In genomic region chr16:87930456-87930855, GRCh38 we compare ENCODE assay signal across 12 cellular contexts. TPM values are rescaled to one million over a fixed set of nuclear protein-coding genes. Genes with fewer than 3 reads are reported as not detected.
DNase-seq lines count a peak whose midpoint lies in the region; ATAC-seq and TF ChIP-seq lines count a peak whose summit lies in the region.
"Had no signal": no experiment of that assay in that cellular context is flagged by ENCODE, and none has a peak within 500 bp of the region (broad histone marks: within the 10 kb centered on the region; RNA-seq: fewer than 3 reads in every experiment).

No MANE protein-coding gene starts in this region.

- peaks cover 2% of the 10 kb centered on the region for H3K27me3 Mint-ChIP-seq in CD8-positive, alpha-beta T cell (ENCODE audit: low read depth)

- no peaks in the 10 kb centered on the region for H3K4me1 ChIP-seq in Karpas-422 (ENCODE audit: low read length)
- H3K4me1 ChIP-seq in trophoblast cell (ENCODE audit: control insufficient read depth in 1 of 2, insufficient read depth in 2 of 2, low read length in 2 of 2): peaks cover 0 to 4% of the 10 kb centered on the region in 2 experiments
- H3K4me1 ChIP-seq in CD8-positive, alpha-beta T cell (ENCODE audit: insufficient read depth, low read length): peaks cover 6% of the 10 kb centered on the region
- H3K4me1 ChIP-seq in suprapubic skin: peaks cover 2% of the 10 kb centered on the region

- no peaks in the 10 kb centered on the region for H4K20me1 ChIP-seq in Karpas-422 (ENCODE audit: insufficient read depth, low read depth, low read length)

- no peak for TF ChIP-seq POLR2A in suprapubic skin (IDR thresholded peaks at IDR 0.05)

- H3K4ac ChIP-seq in trophoblast cell (ENCODE audit: low read depth, low read length): no peak overlapping the region

- H3K9me3 ChIP-seq in Karpas-422 (ENCODE audit: low read length) (no peaks in the 10 kb centered on the region), trophoblast cell (ENCODE audit: insufficient read depth, low read depth, low read length) (no peaks in the 10 kb centered on the region), suprapubic skin (no peaks in the 10 kb centered on the region)
- no peaks in the 10 kb centered on the region for H3K9me3 ChIP-seq in CD8-positive, alpha-beta T cell (ENCODE audit: low read length)

- H3K9me3 Mint-ChIP-seq in CD8-positive, alpha-beta T cell: no peaks in the 10 kb centered on the region

- no peaks in the 10 kb centered on the region for H3K36me3 ChIP-seq in Karpas-422 (ENCODE audit: insufficient read depth, low read length)
- H3K36me3 ChIP-seq in trophoblast cell (ENCODE audit: control insufficient read depth in 1 of 2, insufficient read depth in 2 of 2, low read length in 2 of 2): no peaks in the 10 kb centered on the region
- no peaks in the 10 kb centered on the region for H3K36me3 ChIP-seq in CD8-positive, alpha-beta T cell (ENCODE audit: insufficient read depth, low read length)
- H3K36me3 ChIP-seq in suprapubic skin: no peaks in the 10 kb centered on the region

- H2AK5ac ChIP-seq in trophoblast cell (ENCODE audit: low read length): no peak overlapping the region

- H3K79me2 ChIP-seq in Karpas-422 (ENCODE audit: low read length): no peaks in the 10 kb centered on the region
- H3K79me2 ChIP-seq in trophoblast cell (ENCODE audit: control insufficient read depth, insufficient read depth, low read length, poor library complexity): no peaks in the 10 kb centered on the region

- H3K4me1 Mint-ChIP-seq in CD8-positive, alpha-beta T cell (ENCODE audit: low read depth): peaks cover 7% of the 10 kb centered on the region

- H3K27me3 ChIP-seq in Karpas-422 (ENCODE audit: low read length) (no peaks in the 10 kb centered on the region), trophoblast cell (ENCODE audit: insufficient read depth, low read length) (no peaks in the 10 kb centered on the region), suprapubic skin (peaks cover 12% of the 10 kb centered on the region)
- H3K27me3 ChIP-seq in CD8-positive, alpha-beta T cell (ENCODE audit: insufficient read depth, low read length): no peaks in the 10 kb centered on the region

- H3K4me2 ChIP-seq in Karpas-422 (ENCODE audit: low read depth, low read length, poor library complexity, severe bottlenecking) (no peak overlapping the region), trophoblast cell (ENCODE audit: low read length) (no peak overlapping the region)

- H3K27ac ChIP-seq in Karpas-422 (ENCODE audit: low read length) (no peak overlapping the region), trophoblast cell (ENCODE audit: low read depth, low read length) (no peak overlapping the region), suprapubic skin (no peak overlapping the region)
- H3K27ac ChIP-seq in CD8-positive, alpha-beta T cell (ENCODE audit: low read depth, low read length): no peak overlapping the region

- CTCF ChIA-PET in CD8-positive, alpha-beta T cell (lab: Charles Lee): no interaction called here

- H3K4me3 ChIP-seq in Karpas-422 (ENCODE audit: low read length) (no peak overlapping the region), astrocyte of the spinal cord (ENCODE audit: low read depth, low read length) (no peak overlapping the region), trophoblast cell (ENCODE audit: low read depth, low read length) (no peak overlapping the region), suprapubic skin (no peak overlapping the region)
- H3K4me3 ChIP-seq in CD8-positive, alpha-beta T cell (ENCODE audit: low read depth, low read length): no peak overlapping the region

- H4K91ac ChIP-seq in trophoblast cell (ENCODE audit: low read depth, low read length): peak overlapping the region; percentile 1

- no peaks in the 10 kb centered on the region for H3K36me3 Mint-ChIP-seq in CD8-positive, alpha-beta T cell

- TF ChIP-seq EP300 in suprapubic skin (IDR thresholded peaks at IDR 0.05): no peak

- POLR2A ChIA-PET in CD8-positive, alpha-beta T cell (lab: Charles Lee): no interaction called here

- intact Hi-C loops in CD8-positive, alpha-beta T cell (cut with DNase I, micrococcal nuclease): no loop called here

- DNase-seq in NCI-H2171 treated with DMSO at 0.1 percent for 48 hours (lab: John Stamatoyannopoulos, UW) (peak; percentile 46), NCI-H2171 (lab: John Stamatoyannopoulos, UW) (no peak), Karpas-422 (peak; percentile 63), astrocyte of the spinal cord (ENCODE audit: low read depth, low spot score) (no peak), trophoblast cell (peak; percentile 15 to 26), suprapubic skin (ENCODE audit: low spot score in 2 of 2) (no peak), midbrain (lab: John Stamatoyannopoulos, UW) (no peak)
- no peak for DNase-seq in CD8-positive, alpha-beta T cell
- DNase-seq: AML-193; central memory CD4-positive, alpha-beta T cell; NCI-H2029 treated with DMSO at 0.1 percent for 48 hours had no signal

- TF ChIP-seq CTCF in astrocyte of the spinal cord (IDR thresholded peaks at IDR 0.05; ENCODE audit: low read depth, low read length) (peak; percentile 18), suprapubic skin (IDR thresholded peaks at IDR 0.05) (no peak)
- TF ChIP-seq CTCF in CD8-positive, alpha-beta T cell (IDR thresholded peaks at IDR 0.05): no peak

- in situ Hi-C loops in astrocyte of the spinal cord (cut with HindIII; ENCODE audit: low sequenced_read_pairs): no loop called here

- no peak overlapping the region for H4K12ac ChIP-seq in trophoblast cell (ENCODE audit: low read depth, low read length)

- no peak for ATAC-seq in CD8-positive, alpha-beta T cell

- H4K8ac ChIP-seq in trophoblast cell (ENCODE audit: low read depth, low read length): no peak overlapping the region

- no peak overlapping the region for H2BK12ac ChIP-seq in trophoblast cell (ENCODE audit: low read length)

- H3K27ac Mint-ChIP-seq in CD8-positive, alpha-beta T cell: no peak overlapping the region

- no peak overlapping the region for H3K4me3 Mint-ChIP-seq in CD8-positive, alpha-beta T cell

- WGBS in trophoblast cell (ENCODE audit: extremely low coverage, insufficient coverage, insufficient read length): no CpG with 5 or more reads among the region's 11 CpGs
- 59% methylated on average over 7 of the region's 11 CpGs for WGBS in suprapubic skin

- no peaks in the 10 kb centered on the region for H3K79me1 ChIP-seq in trophoblast cell (ENCODE audit: low read length)

- no peak overlapping the region for H3K23ac ChIP-seq in trophoblast cell (ENCODE audit: low read length)

- no peak overlapping the region for H2BK120ac ChIP-seq in trophoblast cell (ENCODE audit: insufficient read depth, low read length, poor library complexity)

- no peak overlapping the region for H3K14ac ChIP-seq in trophoblast cell (ENCODE audit: low read length)

- H3K18ac ChIP-seq in trophoblast cell (ENCODE audit: low read length): no peak overlapping the region

- H2AFZ ChIP-seq in Karpas-422 (ENCODE audit: low read length) (no peak overlapping the region), trophoblast cell (ENCODE audit: insufficient read depth, low read length, poor library complexity) (peak overlapping the region; percentile 0)

- no peak overlapping the region for H3K9ac ChIP-seq in Karpas-422 (ENCODE audit: low read length)
- no peak overlapping the region for H3K9ac ChIP-seq in trophoblast cell (ENCODE audit: low read length)

- H3K9me2 ChIP-seq in Karpas-422 (replicated peaks; ENCODE audit: insufficient read depth, low read length): no peaks in the 10 kb centered on the region

- H2BK5ac ChIP-seq in trophoblast cell (ENCODE audit: low read depth, low read length, poor library complexity): no peak overlapping the region

RNA-seq across cellular contexts. Expression of gene CA5A, which starts 5.9 kb away (rescaled TPM):
- not detected in 2 replicates for total RNA-seq in Karpas-422 (2014; rRNA removed; shearing (Covaris generic); ENCODE audit: low replicate concordance)
- polyA plus RNA-seq in trophoblast cell (2013): not detected in 2 replicates
- total RNA-seq in CD8-positive, alpha-beta T cell: not detected
- not detected for total RNA-seq in suprapubic skin
- total RNA-seq: pulmonary artery endothelial cell had no signal

RNA-seq across cellular contexts. Expression of gene BANP, which starts 20.8 kb away (rescaled TPM):
- total RNA-seq in Karpas-422 (2014; rRNA removed; shearing (Covaris generic); ENCODE audit: low replicate concordance): 30.1 and 36.5 TPM in 2 replicates
- polyA plus RNA-seq in trophoblast cell (2013): 30.9 and 33.0 TPM in 2 replicates
- 10 to 100 TPM; 55.3 to 60.6 TPM for total RNA-seq in CD8-positive, alpha-beta T cell
- total RNA-seq in suprapubic skin: 10 to 100 TPM; 24.9 to 40.1 (median 26.5) TPM

Comparison
In these comparisons a context has a peak if more than half of its experiments do, and no peak if none do; other contexts are left out.
1. DNase-seq: peak in NCI-H2171 treated with DMSO at 0.1 percent for 48 hours (single experiment), Karpas-422 (single experiment) and trophoblast cell (2 of 2); none in NCI-H2171 (single experiment), astrocyte of the spinal cord (single experiment), CD8-positive, alpha-beta T cell (0 of 7), suprapubic skin (0 of 2) and midbrain (single experiment).